4 cellular contexts compared by ENCODE assay signal in the genomic region with DNA sequence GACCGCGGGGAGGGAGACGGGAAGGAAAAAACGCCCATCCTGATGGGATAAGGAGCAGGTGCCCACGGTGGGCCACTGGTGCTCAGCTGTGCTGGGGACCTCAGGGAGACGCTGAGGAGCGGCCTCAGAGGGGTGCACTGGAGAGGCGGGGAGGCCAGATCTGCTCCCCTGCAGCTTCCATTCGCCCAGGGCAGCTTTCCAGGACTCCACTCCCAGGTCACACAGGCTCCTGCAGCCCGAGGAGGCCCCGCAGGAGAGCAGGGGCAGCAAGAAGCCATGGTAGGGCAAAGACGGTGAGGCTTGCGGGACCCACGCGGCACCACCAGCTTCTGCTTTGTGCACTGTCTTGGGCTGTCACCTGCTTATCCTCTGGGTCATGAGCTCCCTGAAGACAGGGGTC.
"Had no signal": no experiment of that assay in that cellular context is flagged by ENCODE, and none has a peak within 500 bp of the region (broad histone marks: within the 10 kb centered on the region; RNA-seq: fewer than 3 reads in every experiment).

No MANE protein-coding gene starts in this region.

- H2AFZ ChIP-seq: GM23338 had no signal

- H3K4me3 Mint-ChIP-seq: GM23338, H9, IgD-negative memory B cell had no signal

- H3K4me3 ChIP-seq: GM23338 had no signal

- H3K4me2 ChIP-seq: GM23338 had no signal

- H3K27ac Mint-ChIP-seq: GM23338, H9, IgD-negative memory B cell had no signal

- DNase-seq: H9, HCEC 1CT had no signal

- H3K4me1 Mint-ChIP-seq: GM23338, IgD-negative memory B cell had no signal

- ATAC-seq: GM23338 had no signal
